ENCODE assay signal across 12 cellular contexts in the genomic region with DNA sequence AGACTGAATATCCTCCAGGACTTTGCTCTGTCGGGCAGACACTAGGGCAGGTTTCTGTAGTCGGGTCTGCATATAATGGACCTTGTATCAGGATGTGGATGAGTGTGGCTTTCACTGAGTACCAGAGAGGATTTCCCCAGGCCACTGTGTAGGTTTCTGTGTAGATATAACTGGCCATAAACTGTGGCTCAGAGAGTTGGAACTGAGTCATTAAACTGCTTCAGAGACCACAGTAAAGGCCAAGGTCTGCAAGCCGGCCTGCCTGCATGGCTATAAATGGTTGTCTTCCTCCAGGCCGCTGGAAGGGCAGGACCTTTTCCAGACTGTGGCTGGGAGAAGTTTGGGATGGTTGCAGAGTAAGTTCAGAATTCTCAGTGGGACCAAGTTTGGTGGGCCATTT. TPM values are rescaled to one million over a fixed set of nuclear protein-coding genes. Genes with fewer than 3 reads are reported as not detected.
A peak's percentile ranks its signal among the peaks of the same experiment; 100 is the strongest.
DNase-seq lines count a peak whose midpoint lies in the region; ATAC-seq, FAIRE-seq and TF ChIP-seq lines count a peak whose summit lies in the region.
"Had no signal": no experiment of that assay in that cellular context is flagged by ENCODE, and none has a peak within 500 bp of the region (broad histone marks: within the 10 kb centered on the region; RNA-seq: fewer than 3 reads in every experiment).

No MANE protein-coding gene starts in this region.

- H3K36me3 ChIP-seq in sigmoid colon = peaks cover 0 to 28% (median 5%) of the 10 kb centered on the region in 4 donors
- H3K36me3 ChIP-seq in vagina = peaks cover 0 to 36% of the 10 kb centered on the region in 2 donors
- H3K36me3 ChIP-seq in body of pancreas (replicated peaks in 1 of 2; ENCODE audit: insufficient read depth in 1 of 2, low read depth in 2 of 2) = peaks cover 0 to 5% of the 10 kb centered on the region in 2 donors

- ATAC-seq in GM19468 (IDR thresholded peaks at IDR 0.05; ENCODE audit: extremely low read depth, unreplicated experiment) (peak; percentile 54), HG03095 (IDR thresholded peaks at IDR 0.05; ENCODE audit: unreplicated experiment) (peak; percentile 64), omental fat pad (ENCODE audit: low FRiP score) (no peak), body of pancreas (no peak)

- FAIRE-seq in GM12892 (lab: Jason Lieb, UNC) = peak; percentile 51

- intact Hi-C loops in sigmoid colon (cut with DNase I) = no loop called here
- intact Hi-C loops in vagina (cut with DNase I) = no loop called here
- intact Hi-C loops in body of pancreas (cut with DNase I) = no loop called here

- DNase-seq in GM12892 (ENCODE audit: insufficient read length) (no peak), fibroblast of villous mesenchyme (ENCODE audit: low read depth) (peak; percentile 55), sigmoid colon (no peak), vagina (ENCODE audit: extremely low spot score in 2 of 2) (no peak), omental fat pad (ENCODE audit: low spot score) (no peak), body of pancreas (no peak)
- DNase-seq: activated CD8-positive, alpha-beta memory T cell treated with anti-CD3 and anti-CD28 coated beads for 24 hours; substantia nigra had no signal

- H3K9me3 ChIP-seq in sigmoid colon (no peaks in the 10 kb centered on the region), vagina (no peaks in the 10 kb centered on the region), body of pancreas (no peaks in the 10 kb centered on the region)
- H3K9me3 ChIP-seq: SJSA1 had no signal

- no peaks in the 10 kb centered on the region for H3K27me3 ChIP-seq in sigmoid colon
- no peaks in the 10 kb centered on the region for H3K27me3 ChIP-seq in vagina
- no peaks in the 10 kb centered on the region for H3K27me3 ChIP-seq in body of pancreas
- H3K27me3 ChIP-seq: BLaER1 treated with 17β-estradiol and CSF1 and Interleukin-3, amounts not matched to agents 10 nM and 100 nM; SJSA1 had no signal

- no peak for TF ChIP-seq CTCF in fibroblast of villous mesenchyme (IDR thresholded peaks at IDR 0.05; ENCODE audit: insufficient read depth, low read depth, low read length)
- no peak for TF ChIP-seq CTCF in sigmoid colon (IDR thresholded peaks at IDR 0.05)
- TF ChIP-seq CTCF in vagina (IDR thresholded peaks at IDR 0.05) = no peak
- no peak for TF ChIP-seq CTCF in omental fat pad (IDR thresholded peaks at IDR 0.05)
- TF ChIP-seq CTCF in body of pancreas (IDR thresholded peaks at IDR 0.05) = no peak

- H3K4me3 ChIP-seq in fibroblast of villous mesenchyme (ENCODE audit: low read depth, low read length) (no peak overlapping the region), sigmoid colon (no peak overlapping the region), vagina (no peak overlapping the region), body of pancreas (no peak overlapping the region)
- H3K4me3 ChIP-seq: BLaER1 treated with 17β-estradiol and CSF1 and Interleukin-3, amounts not matched to agents 10 nM and 100 nM; SJSA1 had no signal

- TF ChIP-seq POLR2A in GM12892 (IDR thresholded peaks at IDR 0.05; ENCODE audit: low read depth, low read length) (peak; percentile 34; the same call in 1 of the 2 replicates), sigmoid colon (IDR thresholded peaks at IDR 0.05) (no peak), vagina (IDR thresholded peaks at IDR 0.05) (no peak), body of pancreas (IDR thresholded peaks at IDR 0.05) (no peak)

- no peak overlapping the region for H3K27ac ChIP-seq in sigmoid colon
- H3K27ac ChIP-seq in vagina = no peak overlapping the region
- H3K27ac ChIP-seq in body of pancreas = no peak overlapping the region
- H3K27ac ChIP-seq: BLaER1 treated with 17β-estradiol and CSF1 and Interleukin-3, amounts not matched to agents 10 nM and 100 nM; SJSA1 had no signal

- WGBS in sigmoid colon, 2 donors = 81 to 85% methylated on average over 4 of the region's 4 CpGs
- 91 to 100% methylated on average over 4 of the region's 4 CpGs for WGBS in body of pancreas, 2 donors

- TF ChIP-seq EP300 in sigmoid colon (IDR thresholded peaks at IDR 0.05) = no peak

- no peaks in the 10 kb centered on the region for H3K4me1 ChIP-seq in sigmoid colon
- H3K4me1 ChIP-seq in vagina = no peaks in the 10 kb centered on the region
- no peaks in the 10 kb centered on the region for H3K4me1 ChIP-seq in body of pancreas
- H3K4me1 ChIP-seq: SJSA1 had no signal

RNA-seq across cellular contexts. Expression of gene ZNF92, which starts 16.9 kb away (rescaled TPM):
- polyA plus RNA-seq in GM12892 (2012; ENCODE audit: missing spikeins) = 13.2 TPM
- total RNA-seq in fibroblast of villous mesenchyme (5.8 and 9.9 TPM in 2 replicates), sigmoid colon (1 to 10 TPM; 4.3 to 5.9 (median 4.9) TPM), vagina (6.1 TPM), omental fat pad (1 to 10 TPM; 5.0 to 7.7 (median 6.1) TPM), body of pancreas (1 to 10 TPM; 1.3 to 6.2 TPM)
- polyA plus RNA-seq in sigmoid colon = 1 to 10 TPM; 2.4 to 5.1 (median 4.9) TPM

Comparison
In these comparisons a context has a peak if more than half of its experiments do, and no peak if none do; other contexts are left out.
1. ATAC-seq: peak in GM19468 (single experiment) and HG03095 (single experiment); none in omental fat pad (single experiment) and body of pancreas (single experiment).